Comparison of ENCODE assay signal across 16 cellular contexts in the genomic region with DNA sequence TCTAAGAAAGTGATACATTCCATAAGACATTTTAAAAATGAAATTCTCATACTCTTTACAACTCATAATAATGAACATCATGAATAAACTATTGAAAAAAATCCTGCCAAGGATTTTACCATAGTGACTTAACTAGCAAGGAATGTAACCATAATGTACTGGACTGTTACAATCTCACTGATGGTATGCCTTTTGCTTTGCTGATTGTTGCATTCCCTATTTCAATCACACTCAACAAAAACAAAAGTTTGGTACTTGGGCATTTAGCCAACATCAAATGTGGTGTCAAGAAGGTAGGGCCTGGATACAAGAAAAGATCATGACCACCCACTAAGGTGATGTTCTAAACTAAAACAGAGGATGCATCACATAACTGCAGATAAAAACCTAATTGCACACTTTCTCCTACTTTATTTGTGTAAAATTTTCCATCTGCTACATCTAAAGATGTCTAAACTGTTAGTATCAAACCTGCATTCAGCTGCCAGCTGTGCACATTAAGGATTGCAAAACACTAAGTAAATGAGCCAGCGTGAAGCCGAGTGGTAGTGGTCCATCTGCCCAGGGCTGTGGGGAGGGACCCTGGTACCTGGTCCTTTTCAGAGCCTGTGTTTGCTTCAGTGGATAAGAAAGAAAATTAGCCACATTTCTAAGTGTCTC.
DNase-seq lines count a peak whose midpoint lies in the region; ATAC-seq, FAIRE-seq and TF ChIP-seq lines count a peak whose summit lies in the region.
"Had no signal": no experiment of that assay in that cellular context is flagged by ENCODE, and none has a peak within 500 bp of the region (broad histone marks: within the 10 kb centered on the region; RNA-seq: fewer than 3 reads in every experiment).

No MANE protein-coding gene starts in this region.

- no peaks in the 10 kb centered on the region for H3K27me3 ChIP-seq in foreskin keratinocyte
- H3K27me3 ChIP-seq: suprapubic skin had no signal

- no peaks in the 10 kb centered on the region for H3K9me3 Mint-ChIP-seq in stimulated activated effector memory CD8-positive, alpha-beta T cell treated with anti-CD3 and anti-CD28 coated beads, Interleukin-12 subunit alpha, Interleukin-12 subunit beta, amount 100 ng/mL, for 72 hours

- H3K27ac ChIP-seq in foreskin keratinocyte = no peak overlapping the region
- H3K27ac ChIP-seq: A549, suprapubic skin had no signal

- peak; percentile 62 for ATAC-seq in foreskin keratinocyte
- ATAC-seq in GM18873 (IDR thresholded peaks at IDR 0.05; ENCODE audit: low FRiP score, unreplicated experiment) = no peak
- ATAC-seq in stimulated activated effector memory CD8-positive, alpha-beta T cell treated with anti-CD3 and anti-CD28 coated beads, Interleukin-12 subunit alpha, Interleukin-12 subunit beta, amount 100 ng/mL, for 72 hours = no peak
- ATAC-seq: A549; activated naive CD4-positive, alpha-beta T cell treated with anti-CD3 and anti-CD28 coated beads, Interleukin-2, amount 50 U/mL, for 72 hours; mucosa of descending colon; right cardiac atrium had no signal

- FAIRE-seq in HTR-8/SVneo (lab: Jason Lieb, UNC) = no peak
- no peak for FAIRE-seq in frontal cortex (lab: Jason Lieb, UNC)
- FAIRE-seq: A549 had no signal

- H3K4me1 Mint-ChIP-seq in stimulated activated effector memory CD8-positive, alpha-beta T cell treated with anti-CD3 and anti-CD28 coated beads, Interleukin-12 subunit alpha, Interleukin-12 subunit beta, amount 100 ng/mL, for 72 hours = peaks cover 5% of the 10 kb centered on the region

- H3K4me3 Mint-ChIP-seq in stimulated activated effector memory CD8-positive, alpha-beta T cell treated with anti-CD3 and anti-CD28 coated beads, Interleukin-12 subunit alpha, Interleukin-12 subunit beta, amount 100 ng/mL, for 72 hours = no peak overlapping the region

- peak; percentile 30 for DNase-seq in A172 (ENCODE audit: low spot score)
- peak; percentile 18 for DNase-seq in HTR-8/SVneo (ENCODE audit: insufficient read length, low spot score)
- DNase-seq in amniotic stem cell (lab: John Stamatoyannopoulos, UW) = peak; percentile 35
- DNase-seq in foreskin keratinocyte = peak; percentile 32 to 70
- no peak for DNase-seq in frontal cortex (ENCODE audit: low spot score in 2 of 2)
- no peak for DNase-seq in stimulated activated effector memory CD8-positive, alpha-beta T cell treated with anti-CD3 and anti-CD28 coated beads, Interleukin-12 subunit alpha, Interleukin-12 subunit beta, amount 100 ng/mL, for 72 hours (ENCODE audit: low spot score in 2 of 2)
- no peak for DNase-seq in NCI-H1048 (lab: John Stamatoyannopoulos, UW)
- DNase-seq: mucosa of descending colon, NCI-H146, OCI-M1, right cardiac atrium, T1000 had no signal

- H3K36me3 Mint-ChIP-seq in stimulated activated effector memory CD8-positive, alpha-beta T cell treated with anti-CD3 and anti-CD28 coated beads, Interleukin-12 subunit alpha, Interleukin-12 subunit beta, amount 100 ng/mL, for 72 hours = peaks cover 30% of the 10 kb centered on the region
- H3K36me3 Mint-ChIP-seq: activated naive CD4-positive, alpha-beta T cell treated with anti-CD3 and anti-CD28 coated beads, Interleukin-2, amount 50 U/mL, for 72 hours had no signal

- no peak for TF ChIP-seq CTCF in foreskin keratinocyte (conservative IDR thresholded peaks at IDR 0.05)

- H3K27ac Mint-ChIP-seq in stimulated activated effector memory CD8-positive, alpha-beta T cell treated with anti-CD3 and anti-CD28 coated beads, Interleukin-12 subunit alpha, Interleukin-12 subunit beta, amount 100 ng/mL, for 72 hours = no peak overlapping the region
- H3K27ac Mint-ChIP-seq: activated naive CD4-positive, alpha-beta T cell treated with anti-CD3 and anti-CD28 coated beads, Interleukin-2, amount 50 U/mL, for 72 hours had no signal

- H3K4me1 ChIP-seq in foreskin keratinocyte = peaks cover 12% of the 10 kb centered on the region

Comparison
In these comparisons a context has a peak if more than half of its experiments do, and no peak if none do; other contexts are left out.
1. DNase-seq: peak in A172 (single experiment), HTR-8/SVneo (single experiment), amniotic stem cell (single experiment) and foreskin keratinocyte (2 of 2); none in frontal cortex (0 of 2), stimulated activated effector memory CD8-positive, alpha-beta T cell treated with anti-CD3 and anti-CD28 coated beads, Interleukin-12 subunit alpha, Interleukin-12 subunit beta, amount 100 ng/mL, for 72 hours (0 of 2) and NCI-H1048 (single experiment).